1 cellular context compared by ENCODE assay signal in the genomic region with DNA sequence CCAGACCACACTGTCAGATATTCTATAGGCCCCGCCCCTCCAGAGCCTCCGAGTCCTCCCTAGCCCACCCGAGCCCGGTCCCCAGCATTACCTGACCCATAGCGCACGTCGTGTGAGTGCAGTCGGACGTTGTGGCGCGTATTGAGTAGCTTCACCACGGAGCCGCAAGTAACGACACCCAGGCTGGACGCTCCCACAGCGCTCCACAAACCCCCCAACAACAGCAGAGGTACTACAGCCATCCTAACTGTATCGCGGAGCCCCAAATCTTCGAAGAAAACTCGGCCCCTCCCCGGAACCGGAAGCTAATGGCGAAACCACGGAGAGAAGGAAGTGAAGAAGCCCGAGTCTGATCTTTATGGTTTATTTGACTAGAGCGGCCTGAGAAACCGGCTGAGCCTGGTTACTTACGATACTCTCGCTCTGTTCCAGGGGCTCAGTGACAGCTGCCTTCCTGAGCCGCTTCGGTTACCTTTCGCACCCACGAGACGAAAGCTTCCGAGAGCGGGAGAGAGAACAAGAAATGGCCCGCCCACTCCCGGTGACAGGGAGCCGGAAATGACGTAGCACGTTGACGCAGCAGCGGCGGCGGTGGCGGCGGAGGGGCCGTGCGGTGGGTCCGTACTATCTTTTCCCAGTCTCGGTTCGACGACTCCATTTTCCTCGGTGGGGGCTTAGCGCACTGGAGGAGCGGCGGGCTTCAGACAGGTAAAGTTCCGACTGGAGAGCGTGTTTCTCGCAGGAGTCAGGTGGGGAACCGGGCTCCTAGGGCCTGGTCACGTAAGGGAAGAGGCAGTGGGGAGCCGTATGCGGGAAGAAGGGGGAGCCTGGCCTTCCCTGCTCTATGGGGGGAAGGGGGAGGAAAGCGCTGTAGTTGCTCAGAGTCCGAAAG.
TF ChIP-seq lines count a peak whose summit lies in the region.

A gene with protein sequence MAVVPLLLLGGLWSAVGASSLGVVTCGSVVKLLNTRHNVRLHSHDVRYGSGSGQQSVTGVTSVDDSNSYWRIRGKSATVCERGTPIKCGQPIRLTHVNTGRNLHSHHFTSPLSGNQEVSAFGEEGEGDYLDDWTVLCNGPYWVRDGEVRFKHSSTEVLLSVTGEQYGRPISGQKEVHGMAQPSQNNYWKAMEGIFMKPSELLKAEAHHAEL (minus strand): TSS at position 272 of the 892 bp plus-strand sequence. CDS start 30 bp downstream, at position 242.
A gene (plus strand): TSS at position 571 of the 892 bp plus-strand sequence. CDS start 11,197 bp downstream, outside the sequence.

TF ChIP-seq in K562, 482 proteins besides CTCF, POLR2A, EP300 and RAD21 (continued from another document and continues in another):
- TF ChIP-seq PYGO2 (tag; IDR thresholded peaks at IDR 0.05) (no peak), POLR2AphosphoS2 (IDR thresholded peaks at IDR 0.05; ENCODE audit: low read length) (peak; percentile 50; the same call in 1 of the 2 replicates), NR2F6 (CRISPR knock-in tag; IDR thresholded peaks at IDR 0.05) (no peak), C11orf30 (IDR thresholded peaks at IDR 0.05; ENCODE audit: low read depth) (peak; percentile 95), ZC3H8 (IDR thresholded peaks at IDR 0.05) (peak; percentile 38; the same call in 1 of the 2 replicates), DPF2 (IDR thresholded peaks at IDR 0.05) (peak; percentile 63; the same call in 1 of the 2 replicates), CREBBP (IDR thresholded peaks at IDR 0.05; ENCODE audit: low read depth, low read length) (no peak), ZNF445 (CRISPR knock-in tag; IDR thresholded peaks at IDR 0.05; ENCODE audit: low read depth) (no peak), KLF16 (IDR thresholded peaks at IDR 0.05) (no peak), PHF20 (IDR thresholded peaks at IDR 0.05; ENCODE audit: partially characterized antibody) (peak; percentile 95), LCOR (CRISPR knock-in tag; IDR thresholded peaks at IDR 0.05) (peak; percentile 79), ZNF431 (CRISPR knock-in tag; IDR thresholded peaks at IDR 0.05) (peak; percentile 40; the same call in 1 of the 2 replicates), MAFK (IDR thresholded peaks at IDR 0.05; ENCODE audit: low read length) (peak; percentile 22; the same call in 1 of the 2 replicates), MAZ (CRISPR knock-in tag; conservative IDR thresholded peaks at IDR 0.05 in 1 of 2, IDR thresholded peaks at IDR 0.05 in 1 of 2) (peak; percentile 78 to 86), ZNF586 (CRISPR knock-in tag; conservative IDR thresholded peaks at IDR 0.05) (no peak), TCF7L2 (IDR thresholded peaks at IDR 0.05; ENCODE audit: low read depth, low read length) (no peak), HNRNPL (IDR thresholded peaks at IDR 0.05; ENCODE audit: low read depth, low read length) (no peak), ZNF324 (CRISPR knock-in tag; IDR thresholded peaks at IDR 0.05) (no peak), ZKSCAN3 (CRISPR knock-in tag; IDR thresholded peaks at IDR 0.05) (no peak), L3MBTL2 (IDR thresholded peaks at IDR 0.05) (peak; percentile 79), ZBTB17 (CRISPR knock-in tag; IDR thresholded peaks at IDR 0.05) (peak; percentile 81), KDM1A (IDR thresholded peaks at IDR 0.05) (no peak), MYC (IDR thresholded peaks at IDR 0.05; ENCODE audit: low read depth, low read length) (peak; percentile 75), MYC (CRISPR knock-in tag; IDR thresholded peaks at IDR 0.05; ENCODE audit: borderline replicate concordance, low read depth) (peak; percentile 64; the same call in 1 of the 2 replicates), SIRT6 (IDR thresholded peaks at IDR 0.05; ENCODE audit: low read depth, low read length) (no peak), STAT5B (CRISPR knock-in tag; IDR thresholded peaks at IDR 0.05) (no peak), RBM25 (IDR thresholded peaks at IDR 0.05; ENCODE audit: low read depth, low read length, severe bottlenecking) (no peak), BRCA1 (IDR thresholded peaks at IDR 0.05) (no peak), BRCA1 (CRISPR knock-in tag; IDR thresholded peaks at IDR 0.05) (no peak)
- TF ChIP-seq, protein P1, sequence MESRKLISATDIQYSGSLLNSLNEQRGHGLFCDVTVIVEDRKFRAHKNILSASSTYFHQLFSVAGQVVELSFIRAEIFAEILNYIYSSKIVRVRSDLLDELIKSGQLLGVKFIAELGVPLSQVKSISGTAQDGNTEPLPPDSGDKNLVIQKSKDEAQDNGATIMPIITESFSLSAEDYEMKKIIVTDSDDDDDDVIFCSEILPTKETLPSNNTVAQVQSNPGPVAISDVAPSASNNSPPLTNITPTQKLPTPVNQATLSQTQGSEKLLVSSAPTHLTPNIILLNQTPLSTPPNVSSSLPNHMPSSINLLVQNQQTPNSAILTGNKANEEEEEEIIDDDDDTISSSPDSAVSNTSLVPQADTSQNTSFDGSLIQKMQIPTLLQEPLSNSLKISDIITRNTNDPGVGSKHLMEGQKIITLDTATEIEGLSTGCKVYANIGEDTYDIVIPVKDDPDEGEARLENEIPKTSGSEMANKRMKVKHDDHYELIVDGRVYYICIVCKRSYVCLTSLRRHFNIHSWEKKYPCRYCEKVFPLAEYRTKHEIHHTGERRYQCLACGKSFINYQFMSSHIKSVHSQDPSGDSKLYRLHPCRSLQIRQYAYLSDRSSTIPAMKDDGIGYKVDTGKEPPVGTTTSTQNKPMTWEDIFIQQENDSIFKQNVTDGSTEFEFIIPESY (CRISPR knock-in tag; IDR thresholded peaks at IDR 0.05): 0 out of 2 replicates have a peak, but pooled peaks have one; percentile 53
- TF ChIP-seq, protein P2, sequence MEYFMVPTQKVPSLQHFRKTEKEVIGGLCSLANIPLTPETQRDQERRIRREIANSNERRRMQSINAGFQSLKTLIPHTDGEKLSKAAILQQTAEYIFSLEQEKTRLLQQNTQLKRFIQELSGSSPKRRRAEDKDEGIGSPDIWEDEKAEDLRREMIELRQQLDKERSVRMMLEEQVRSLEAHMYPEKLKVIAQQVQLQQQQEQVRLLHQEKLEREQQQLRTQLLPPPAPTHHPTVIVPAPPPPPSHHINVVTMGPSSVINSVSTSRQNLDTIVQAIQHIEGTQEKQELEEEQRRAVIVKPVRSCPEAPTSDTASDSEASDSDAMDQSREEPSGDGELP (CRISPR knock-in tag; IDR thresholded peaks at IDR 0.05; ENCODE audit: borderline replicate concordance): peak; percentile 74; the same call in 1 of the 2 replicates
- TF ChIP-seq, protein P3, sequence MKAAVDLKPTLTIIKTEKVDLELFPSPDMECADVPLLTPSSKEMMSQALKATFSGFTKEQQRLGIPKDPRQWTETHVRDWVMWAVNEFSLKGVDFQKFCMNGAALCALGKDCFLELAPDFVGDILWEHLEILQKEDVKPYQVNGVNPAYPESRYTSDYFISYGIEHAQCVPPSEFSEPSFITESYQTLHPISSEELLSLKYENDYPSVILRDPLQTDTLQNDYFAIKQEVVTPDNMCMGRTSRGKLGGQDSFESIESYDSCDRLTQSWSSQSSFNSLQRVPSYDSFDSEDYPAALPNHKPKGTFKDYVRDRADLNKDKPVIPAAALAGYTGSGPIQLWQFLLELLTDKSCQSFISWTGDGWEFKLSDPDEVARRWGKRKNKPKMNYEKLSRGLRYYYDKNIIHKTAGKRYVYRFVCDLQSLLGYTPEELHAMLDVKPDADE (conservative IDR thresholded peaks at IDR 0.05; ENCODE audit: control insufficient read depth, low read depth, low read length): peak; percentile 72
- TF ChIP-seq, protein P4, sequence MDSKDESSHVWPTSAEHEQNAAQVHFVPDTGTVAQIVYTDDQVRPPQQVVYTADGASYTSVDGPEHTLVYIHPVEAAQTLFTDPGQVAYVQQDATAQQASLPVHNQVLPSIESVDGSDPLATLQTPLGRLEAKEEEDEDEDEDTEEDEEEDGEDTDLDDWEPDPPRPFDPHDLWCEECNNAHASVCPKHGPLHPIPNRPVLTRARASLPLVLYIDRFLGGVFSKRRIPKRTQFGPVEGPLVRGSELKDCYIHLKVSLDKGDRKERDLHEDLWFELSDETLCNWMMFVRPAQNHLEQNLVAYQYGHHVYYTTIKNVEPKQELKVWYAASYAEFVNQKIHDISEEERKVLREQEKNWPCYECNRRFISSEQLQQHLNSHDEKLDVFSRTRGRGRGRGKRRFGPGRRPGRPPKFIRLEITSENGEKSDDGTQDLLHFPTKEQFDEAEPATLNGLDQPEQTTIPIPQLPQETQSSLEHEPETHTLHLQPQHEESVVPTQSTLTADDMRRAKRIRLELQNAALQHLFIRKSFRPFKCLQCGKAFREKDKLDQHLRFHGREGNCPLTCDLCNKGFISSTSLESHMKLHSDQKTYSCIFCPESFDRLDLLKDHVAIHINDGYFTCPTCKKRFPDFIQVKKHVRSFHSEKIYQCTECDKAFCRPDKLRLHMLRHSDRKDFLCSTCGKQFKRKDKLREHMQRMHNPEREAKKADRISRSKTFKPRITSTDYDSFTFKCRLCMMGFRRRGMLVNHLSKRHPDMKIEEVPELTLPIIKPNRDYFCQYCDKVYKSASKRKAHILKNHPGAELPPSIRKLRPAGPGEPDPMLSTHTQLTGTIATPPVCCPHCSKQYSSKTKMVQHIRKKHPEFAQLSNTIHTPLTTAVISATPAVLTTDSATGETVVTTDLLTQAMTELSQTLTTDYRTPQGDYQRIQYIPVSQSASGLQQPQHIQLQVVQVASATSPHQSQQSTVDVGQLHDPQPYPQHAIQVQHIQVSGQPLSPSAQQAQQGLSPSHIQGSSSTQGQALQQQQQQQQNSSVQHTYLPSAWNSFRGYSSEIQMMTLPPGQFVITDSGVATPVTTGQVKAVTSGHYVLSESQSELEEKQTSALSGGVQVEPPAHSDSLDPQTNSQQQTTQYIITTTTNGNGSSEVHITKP (IDR thresholded peaks at IDR 0.05; ENCODE audit: partially characterized antibody): peak; percentile 95
- TF ChIP-seq, protein P5, sequence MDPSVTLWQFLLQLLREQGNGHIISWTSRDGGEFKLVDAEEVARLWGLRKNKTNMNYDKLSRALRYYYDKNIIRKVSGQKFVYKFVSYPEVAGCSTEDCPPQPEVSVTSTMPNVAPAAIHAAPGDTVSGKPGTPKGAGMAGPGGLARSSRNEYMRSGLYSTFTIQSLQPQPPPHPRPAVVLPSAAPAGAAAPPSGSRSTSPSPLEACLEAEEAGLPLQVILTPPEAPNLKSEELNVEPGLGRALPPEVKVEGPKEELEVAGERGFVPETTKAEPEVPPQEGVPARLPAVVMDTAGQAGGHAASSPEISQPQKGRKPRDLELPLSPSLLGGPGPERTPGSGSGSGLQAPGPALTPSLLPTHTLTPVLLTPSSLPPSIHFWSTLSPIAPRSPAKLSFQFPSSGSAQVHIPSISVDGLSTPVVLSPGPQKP (CRISPR knock-in tag; IDR thresholded peaks at IDR 0.05): no peak
- TF ChIP-seq, protein P6, sequence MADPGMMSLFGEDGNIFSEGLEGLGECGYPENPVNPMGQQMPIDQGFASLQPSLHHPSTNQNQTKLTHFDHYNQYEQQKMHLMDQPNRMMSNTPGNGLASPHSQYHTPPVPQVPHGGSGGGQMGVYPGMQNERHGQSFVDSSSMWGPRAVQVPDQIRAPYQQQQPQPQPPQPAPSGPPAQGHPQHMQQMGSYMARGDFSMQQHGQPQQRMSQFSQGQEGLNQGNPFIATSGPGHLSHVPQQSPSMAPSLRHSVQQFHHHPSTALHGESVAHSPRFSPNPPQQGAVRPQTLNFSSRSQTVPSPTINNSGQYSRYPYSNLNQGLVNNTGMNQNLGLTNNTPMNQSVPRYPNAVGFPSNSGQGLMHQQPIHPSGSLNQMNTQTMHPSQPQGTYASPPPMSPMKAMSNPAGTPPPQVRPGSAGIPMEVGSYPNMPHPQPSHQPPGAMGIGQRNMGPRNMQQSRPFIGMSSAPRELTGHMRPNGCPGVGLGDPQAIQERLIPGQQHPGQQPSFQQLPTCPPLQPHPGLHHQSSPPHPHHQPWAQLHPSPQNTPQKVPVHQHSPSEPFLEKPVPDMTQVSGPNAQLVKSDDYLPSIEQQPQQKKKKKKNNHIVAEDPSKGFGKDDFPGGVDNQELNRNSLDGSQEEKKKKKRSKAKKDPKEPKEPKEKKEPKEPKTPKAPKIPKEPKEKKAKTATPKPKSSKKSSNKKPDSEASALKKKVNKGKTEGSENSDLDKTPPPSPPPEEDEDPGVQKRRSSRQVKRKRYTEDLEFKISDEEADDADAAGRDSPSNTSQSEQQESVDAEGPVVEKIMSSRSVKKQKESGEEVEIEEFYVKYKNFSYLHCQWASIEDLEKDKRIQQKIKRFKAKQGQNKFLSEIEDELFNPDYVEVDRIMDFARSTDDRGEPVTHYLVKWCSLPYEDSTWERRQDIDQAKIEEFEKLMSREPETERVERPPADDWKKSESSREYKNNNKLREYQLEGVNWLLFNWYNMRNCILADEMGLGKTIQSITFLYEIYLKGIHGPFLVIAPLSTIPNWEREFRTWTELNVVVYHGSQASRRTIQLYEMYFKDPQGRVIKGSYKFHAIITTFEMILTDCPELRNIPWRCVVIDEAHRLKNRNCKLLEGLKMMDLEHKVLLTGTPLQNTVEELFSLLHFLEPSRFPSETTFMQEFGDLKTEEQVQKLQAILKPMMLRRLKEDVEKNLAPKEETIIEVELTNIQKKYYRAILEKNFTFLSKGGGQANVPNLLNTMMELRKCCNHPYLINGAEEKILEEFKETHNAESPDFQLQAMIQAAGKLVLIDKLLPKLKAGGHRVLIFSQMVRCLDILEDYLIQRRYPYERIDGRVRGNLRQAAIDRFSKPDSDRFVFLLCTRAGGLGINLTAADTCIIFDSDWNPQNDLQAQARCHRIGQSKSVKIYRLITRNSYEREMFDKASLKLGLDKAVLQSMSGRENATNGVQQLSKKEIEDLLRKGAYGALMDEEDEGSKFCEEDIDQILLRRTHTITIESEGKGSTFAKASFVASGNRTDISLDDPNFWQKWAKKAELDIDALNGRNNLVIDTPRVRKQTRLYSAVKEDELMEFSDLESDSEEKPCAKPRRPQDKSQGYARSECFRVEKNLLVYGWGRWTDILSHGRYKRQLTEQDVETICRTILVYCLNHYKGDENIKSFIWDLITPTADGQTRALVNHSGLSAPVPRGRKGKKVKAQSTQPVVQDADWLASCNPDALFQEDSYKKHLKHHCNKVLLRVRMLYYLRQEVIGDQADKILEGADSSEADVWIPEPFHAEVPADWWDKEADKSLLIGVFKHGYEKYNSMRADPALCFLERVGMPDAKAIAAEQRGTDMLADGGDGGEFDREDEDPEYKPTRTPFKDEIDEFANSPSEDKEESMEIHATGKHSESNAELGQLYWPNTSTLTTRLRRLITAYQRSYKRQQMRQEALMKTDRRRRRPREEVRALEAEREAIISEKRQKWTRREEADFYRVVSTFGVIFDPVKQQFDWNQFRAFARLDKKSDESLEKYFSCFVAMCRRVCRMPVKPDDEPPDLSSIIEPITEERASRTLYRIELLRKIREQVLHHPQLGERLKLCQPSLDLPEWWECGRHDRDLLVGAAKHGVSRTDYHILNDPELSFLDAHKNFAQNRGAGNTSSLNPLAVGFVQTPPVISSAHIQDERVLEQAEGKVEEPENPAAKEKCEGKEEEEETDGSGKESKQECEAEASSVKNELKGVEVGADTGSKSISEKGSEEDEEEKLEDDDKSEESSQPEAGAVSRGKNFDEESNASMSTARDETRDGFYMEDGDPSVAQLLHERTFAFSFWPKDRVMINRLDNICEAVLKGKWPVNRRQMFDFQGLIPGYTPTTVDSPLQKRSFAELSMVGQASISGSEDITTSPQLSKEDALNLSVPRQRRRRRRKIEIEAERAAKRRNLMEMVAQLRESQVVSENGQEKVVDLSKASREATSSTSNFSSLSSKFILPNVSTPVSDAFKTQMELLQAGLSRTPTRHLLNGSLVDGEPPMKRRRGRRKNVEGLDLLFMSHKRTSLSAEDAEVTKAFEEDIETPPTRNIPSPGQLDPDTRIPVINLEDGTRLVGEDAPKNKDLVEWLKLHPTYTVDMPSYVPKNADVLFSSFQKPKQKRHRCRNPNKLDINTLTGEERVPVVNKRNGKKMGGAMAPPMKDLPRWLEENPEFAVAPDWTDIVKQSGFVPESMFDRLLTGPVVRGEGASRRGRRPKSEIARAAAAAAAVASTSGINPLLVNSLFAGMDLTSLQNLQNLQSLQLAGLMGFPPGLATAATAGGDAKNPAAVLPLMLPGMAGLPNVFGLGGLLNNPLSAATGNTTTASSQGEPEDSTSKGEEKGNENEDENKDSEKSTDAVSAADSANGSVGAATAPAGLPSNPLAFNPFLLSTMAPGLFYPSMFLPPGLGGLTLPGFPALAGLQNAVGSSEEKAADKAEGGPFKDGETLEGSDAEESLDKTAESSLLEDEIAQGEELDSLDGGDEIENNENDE (IDR thresholded peaks at IDR 0.05; ENCODE audit: low read depth, low read length): no peak
